ENCODE assay signal across 17 cellular contexts in genomic region chr11:34157163-34157562, GRCh38.
"Had no signal": no experiment of that assay in that cellular context is flagged by ENCODE, and none has a peak within 500 bp of the region (broad histone marks: within the 10 kb centered on the region; RNA-seq: fewer than 3 reads in every experiment).

No MANE protein-coding gene starts in this region.

- DNase-seq: activated CD4-positive, alpha-beta T cell treated with anti-CD3 and anti-CD28 coated beads for 1 hour; activated CD4-positive, alpha-beta T cell treated with anti-CD3 and anti-CD28 coated beads, Interleukin-2, amount 50 U/mL, for 4 hours; activated gamma-delta T cell; activated T-cell treated with anti-CD3 and anti-CD28 coated beads, Interleukin-2, amount 50 U/mL, for 72 hours; central memory CD4-positive, alpha-beta T cell; foreskin melanocyte; mesenchymal stem cell; mucosa of descending colon; naive thymus-derived CD4-positive, alpha-beta T cell; stimulated activated CD4-positive, alpha-beta T cell treated with anti-CD3 and anti-CD28 coated beads, Interleukin-4, amount 100 ng/mL, for 4 hours; T-helper 2 cell; WERI-Rb-1 had no signal

- H3K9me3 ChIP-seq: mucosa of descending colon, ovary, psoas muscle had no signal

- H3K9ac ChIP-seq: neural progenitor cell had no signal

- ATAC-seq: activated T-cell treated with anti-CD3 and anti-CD28 coated beads, Interleukin-2, amount 50 U/mL, for 72 hours; mucosa of descending colon; naive thymus-derived CD4-positive, alpha-beta T cell; sciatic nerve; stimulated activated memory B cell treated with anti-CD40 and anti-IgM and Interleukin-4, amounts not matched to agents 10 μg/mL and 1 μg/mL and 100 μg/mL, for 72 hours had no signal

- H3K4me1 ChIP-seq: neural progenitor cell, psoas muscle had no signal

- H3K36me3 ChIP-seq: neural progenitor cell, ovary had no signal

- H3K4me2 ChIP-seq: neural progenitor cell had no signal

- H3K27ac ChIP-seq: neural progenitor cell, ovary, psoas muscle, WERI-Rb-1 had no signal

- H3K27me3 ChIP-seq: neural progenitor cell, ovary had no signal

- H2AFZ ChIP-seq: neural progenitor cell had no signal

- H3K4me3 ChIP-seq: mucosa of descending colon, neural progenitor cell, ovary, psoas muscle had no signal
